Comparison of ENCODE assay signal across 24 cellular contexts in the genomic region with DNA sequence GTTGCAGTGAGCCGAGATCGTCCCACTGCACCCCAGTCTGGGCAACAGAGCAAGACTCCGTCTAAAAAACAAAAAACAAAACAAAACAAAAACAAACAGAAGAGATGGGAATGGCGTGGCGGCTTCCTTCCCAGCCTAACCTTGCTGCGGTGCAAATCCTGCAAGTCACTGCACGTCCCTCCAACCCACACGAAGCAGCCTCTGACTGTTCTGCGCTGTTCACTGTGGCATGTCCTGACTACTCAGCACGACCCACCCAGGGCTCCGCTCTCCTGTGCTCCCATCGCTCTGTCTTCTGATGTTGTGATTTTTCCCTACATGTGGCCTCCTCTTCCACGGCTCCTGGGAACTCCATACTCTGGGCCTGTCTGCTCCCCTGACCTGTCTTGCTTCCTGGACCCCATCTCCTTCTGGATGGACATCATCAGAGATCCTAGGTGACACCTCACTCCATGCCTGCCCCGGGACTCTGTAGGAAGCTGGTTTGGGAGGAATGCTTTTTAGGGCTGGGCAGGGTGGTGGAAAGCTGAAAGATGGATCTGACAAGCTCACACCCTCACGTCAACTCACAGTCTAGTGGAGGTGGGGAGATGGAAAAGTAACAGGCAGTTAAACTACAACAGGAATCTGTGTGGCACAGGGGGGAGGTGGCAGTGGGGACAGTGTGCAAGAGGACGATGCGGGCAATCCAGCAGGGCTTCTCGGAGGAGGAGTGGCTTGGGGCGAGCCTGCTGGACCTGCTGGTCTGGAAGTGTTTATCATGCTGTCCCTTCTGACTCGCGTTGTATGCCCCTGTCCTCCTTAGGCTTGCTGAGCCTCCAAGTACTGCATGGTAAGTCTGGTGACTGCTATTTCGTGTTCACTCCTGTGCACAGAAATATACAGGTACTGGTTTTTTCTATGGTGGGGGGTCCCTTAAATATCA. TPM values are rescaled to one million over a fixed set of nuclear protein-coding genes. Genes with fewer than 3 reads are reported as not detected.
"Had no signal": no experiment of that assay in that cellular context is flagged by ENCODE, and none has a peak within 500 bp of the region (broad histone marks: within the 10 kb centered on the region; RNA-seq: fewer than 3 reads in every experiment).

No MANE protein-coding gene starts in this region.

- H3K4me3 Mint-ChIP-seq: activated B cell treated with CpG ODN at 0.5 μM for 24 hours; activated CD8-positive, alpha-beta T cell treated with anti-CD3 and anti-CD28 coated beads, Interleukin-2, amount 10 ng/mL, durations not matched to agents 7 days and 5 days; activated naive CD8-positive, alpha-beta T cell treated with anti-CD3 and anti-CD28 coated beads, Interleukin-2, amount 50 U/mL, for 24 hours; T-helper 17 cell had no signal

- H3K27me3 ChIP-seq: ascending aorta, cardiac muscle cell, sigmoid colon, stomach had no signal

- DNase-seq: activated B cell treated with CpG ODN at 0.5 μM for 24 hours; activated CD4-positive, alpha-beta T cell treated with anti-CD3 and anti-CD28 coated beads for 48 hours; activated CD8-positive, alpha-beta T cell treated with anti-CD3 and anti-CD28 coated beads, Interleukin-2, amount 10 ng/mL, durations not matched to agents 7 days and 5 days; activated naive CD4-positive, alpha-beta T cell; activated naive CD8-positive, alpha-beta T cell treated with anti-CD3 and anti-CD28 coated beads, Interleukin-2, amount 50 U/mL, for 24 hours; foreskin melanocyte; left cardiac atrium; midbrain; sigmoid colon; stimulated activated CD4-positive, alpha-beta T cell treated with anti-CD3 and anti-CD28 coated beads, Interleukin-12 subunit alpha, Interleukin-12 subunit beta, amount 100 ng/mL, for 4 hours; stimulated activated CD4-positive, alpha-beta T cell treated with anti-CD3 and anti-CD28 coated beads, Interleukin-2, amount 100 ng/mL, for 24 hours; stomach; T-helper 17 cell had no signal

- H3K9me3 Mint-ChIP-seq: activated B cell treated with CpG ODN at 0.5 μM for 24 hours had no signal

- H3K4me1 ChIP-seq: ascending aorta, parathyroid adenoma, sigmoid colon, stomach had no signal

- H3K27ac ChIP-seq: ascending aorta, cardiac muscle cell, parathyroid adenoma, sigmoid colon, stomach, thoracic aorta had no signal

- H3K36me3 ChIP-seq: cardiac muscle cell, thoracic aorta had no signal

- H3K9me3 ChIP-seq: ascending aorta, sigmoid colon, stomach, thoracic aorta had no signal

- H2AFZ ChIP-seq: parathyroid adenoma had no signal

- ATAC-seq: activated CD8-positive, alpha-beta T cell treated with anti-CD3 and anti-CD28 coated beads, Interleukin-2, amount 10 ng/mL, durations not matched to agents 7 days and 5 days; activated naive CD8-positive, alpha-beta T cell treated with anti-CD3 and anti-CD28 coated beads, Interleukin-2, amount 50 U/mL, for 24 hours; left cardiac atrium; T-helper 17 cell had no signal

- H3K27ac Mint-ChIP-seq: activated B cell treated with CpG ODN at 0.5 μM for 24 hours; activated CD8-positive, alpha-beta T cell treated with anti-CD3 and anti-CD28 coated beads, Interleukin-2, amount 10 ng/mL, durations not matched to agents 7 days and 5 days; activated naive CD8-positive, alpha-beta T cell treated with anti-CD3 and anti-CD28 coated beads, Interleukin-2, amount 50 U/mL, for 24 hours; T-helper 17 cell had no signal

- H3K4me3 ChIP-seq: ascending aorta, cardiac muscle cell, lung, sigmoid colon, stomach, thoracic aorta had no signal

- H3K9ac ChIP-seq: parathyroid adenoma had no signal

- H3K27me3 Mint-ChIP-seq: activated B cell treated with CpG ODN at 0.5 μM for 24 hours; activated naive CD8-positive, alpha-beta T cell treated with anti-CD3 and anti-CD28 coated beads, Interleukin-2, amount 50 U/mL, for 24 hours; T-helper 17 cell had no signal

- FAIRE-seq: colon, endometrium, TTC549 had no signal

- H3K4me1 Mint-ChIP-seq: activated B cell treated with CpG ODN at 0.5 μM for 24 hours had no signal

RNA-seq across cellular contexts. Expression of a gene that starts 23.2 kb away (rescaled TPM):
- total RNA-seq: activated B cell treated with CpG ODN at 0.5 μM for 24 hours, ascending aorta, cardiac muscle cell, left cardiac atrium, myocyte, sigmoid colon, stomach, T-helper 17 cell, thoracic aorta, urinary bladder had no signal
- polyA plus RNA-seq: neural cell had no signal
